ENCODE assay signal across 20 cellular contexts in genomic region chr5:150394912-150395689, GRCh38. TPM values are rescaled to one million over a fixed set of nuclear protein-coding genes. Genes with fewer than 3 reads are reported as not detected.
DNase-seq lines count a peak whose midpoint lies in the region; ATAC-seq, FAIRE-seq and TF ChIP-seq lines count a peak whose summit lies in the region.
"Had no signal": no experiment of that assay in that cellular context is flagged by ENCODE, and none has a peak within 500 bp of the region (broad histone marks: within the 10 kb centered on the region; RNA-seq: fewer than 3 reads in every experiment).

No MANE protein-coding gene starts in this region.

- peaks cover 40% of the 10 kb centered on the region for H3K36me3 Mint-ChIP-seq in activated CD4-positive, alpha-beta T cell treated with anti-CD3 and anti-CD28 coated beads, Interleukin-2, amount 10 ng/mL, durations not matched to agents 7 days and 5 days (ENCODE audit: low read depth)
- H3K36me3 Mint-ChIP-seq in GM23338 (ENCODE audit: low read depth) (peaks cover 95% of the 10 kb centered on the region), nephron progenitor cell (ENCODE audit: low read depth) (peaks cover 53% of the 10 kb centered on the region)

- H3K4me3 ChIP-seq in GM23338 (no peak overlapping the region), K562 (no peak overlapping the region)
- H3K4me3 ChIP-seq: colonic mucosa, lung, right lobe of liver, SK-N-MC had no signal

- H3K79me2 ChIP-seq in GM23338 (replicated peaks; ENCODE audit: insufficient read depth) (no peaks in the 10 kb centered on the region), K562 (ENCODE audit: control insufficient read depth, insufficient read depth, low read length) (no peaks in the 10 kb centered on the region)

- H3K27me3 ChIP-seq in GM23338 (ENCODE audit: insufficient read depth) (no peaks in the 10 kb centered on the region), K562 (ENCODE audit: control insufficient read depth in 2 of 2, insufficient read depth in 2 of 2, low read length in 2 of 2) (no peaks in the 10 kb centered on the region)
- H3K27me3 ChIP-seq: BE2C, colonic mucosa, right lobe of liver had no signal

- no peak for TF ChIP-seq EP300 in K562 (IDR thresholded peaks at IDR 0.05; ENCODE audit: low read length)

- H3K36me3 ChIP-seq in GM23338 (ENCODE audit: insufficient read depth) (peaks cover 41% of the 10 kb centered on the region), K562 (ENCODE audit: control insufficient read depth, insufficient read depth, low read length) (peaks cover 97% of the 10 kb centered on the region)
- H3K36me3 ChIP-seq: colonic mucosa had no signal

- WGBS in K562 (ENCODE audit: insufficient coverage, low coverage, missing lambda C conversion rate): 73% methylated on average over 9 of the region's 13 CpGs

- POLR2A ChIA-PET in activated CD4-positive, alpha-beta T cell treated with anti-CD3 and anti-CD28 coated beads, Interleukin-2, amount 10 ng/mL, durations not matched to agents 7 days and 5 days (lab: Charles Lee): no interaction called here
- POLR2A ChIA-PET in K562 (lab: Yijun Ruan, JAX): interaction anchor here (0.5 to 2.4 kb wide), 4 partner anchors 10 to 105 kb away, joined by 3 to 5 read pairs (median 3); no protein-coding TSS in a partner anchor

- 0 out of 2 replicates have a peak, but pooled peaks cover 2% of the 10 kb centered on the region for H3F3A ChIP-seq in GM23338 (replicated peaks; ENCODE audit: low read depth)

- H4K20me1 ChIP-seq in GM23338 (replicated peaks; ENCODE audit: insufficient read depth) (peaks cover 7% of the 10 kb centered on the region; the same call in 1 of the 2 replicates), K562 (replicated peaks; ENCODE audit: control insufficient read depth, insufficient read depth, low read length) (peaks cover 4% of the 10 kb centered on the region; the same call in 1 of the 2 replicates)

- ATAC-seq in GM23338 (peak; percentile 11; the same call in 2 of the 3 replicates), K562 (peak; percentile 42; the same call in 2 of the 3 replicates), HG02973 (IDR thresholded peaks at IDR 0.05; ENCODE audit: unreplicated experiment) (no peak), GM21515 (IDR thresholded peaks at IDR 0.05; ENCODE audit: unreplicated experiment) (no peak)

- intact Hi-C loops in K562 (cut with micrococcal nuclease): no loop called here

- in situ Hi-C loops in K562 (cut with MboI): no loop called here

- H3K4me2 ChIP-seq in GM23338: no peak overlapping the region
- H3K4me2 ChIP-seq in K562 (ENCODE audit: insufficient read depth, low read length): no peak overlapping the region

- CTCF ChIA-PET in activated CD4-positive, alpha-beta T cell treated with anti-CD3 and anti-CD28 coated beads, Interleukin-2, amount 10 ng/mL, durations not matched to agents 7 days and 5 days (lab: Charles Lee): interaction anchor here (0.7 to 0.9 kb wide), 3 partner anchors 16 to 1431 kb away, joined by 3 to 4 read pairs (median 3); no protein-coding TSS in a partner anchor
- CTCF ChIA-PET in K562 (lab: Yijun Ruan, JAX; ENCODE audit: low intra/inter-chr PET ratio): interaction anchor here (0.6 to 1.7 kb wide), 2 partner anchors 37 to 41 kb away, joined by 3 to 7 read pairs; no protein-coding TSS in a partner anchor

- no peaks in the 10 kb centered on the region for H3K9me3 Mint-ChIP-seq in activated CD4-positive, alpha-beta T cell treated with anti-CD3 and anti-CD28 coated beads, Interleukin-2, amount 10 ng/mL, durations not matched to agents 7 days and 5 days
- H3K9me3 Mint-ChIP-seq in GM23338: no peaks in the 10 kb centered on the region
- no peaks in the 10 kb centered on the region for H3K9me3 Mint-ChIP-seq in nephron progenitor cell

- peaks cover 5% of the 10 kb centered on the region for H3K9me1 ChIP-seq in K562 (ENCODE audit: control insufficient read depth, insufficient read depth, low read length)

- H3K27ac ChIP-seq in GM23338 (ENCODE audit: low read depth) (no peak overlapping the region), K562 (ENCODE audit: extremely low read depth, low read depth, low read length) (no peak overlapping the region)
- H3K27ac ChIP-seq: 22Rv1, colonic mucosa, HL-60, right lobe of liver, SK-N-MC had no signal

- TF ChIP-seq POLR2A in K562 (conservative IDR thresholded peaks at IDR 0.05): no peak

- FAIRE-seq in K562 (lab: Jason Lieb, UNC): no peak
- FAIRE-seq: G401.6 had no signal

- H3K27me3 Mint-ChIP-seq in activated CD4-positive, alpha-beta T cell treated with anti-CD3 and anti-CD28 coated beads, Interleukin-2, amount 10 ng/mL, durations not matched to agents 7 days and 5 days: no peaks in the 10 kb centered on the region
- H3K27me3 Mint-ChIP-seq in GM23338 (ENCODE audit: insufficient read depth, low read depth, poor library complexity): peaks cover 4% of the 10 kb centered on the region
- H3K27me3 Mint-ChIP-seq in nephron progenitor cell (ENCODE audit: low read depth, poor library complexity): peaks cover 3% of the 10 kb centered on the region

- peak overlapping the region; percentile 41 for H3K27ac Mint-ChIP-seq in activated CD4-positive, alpha-beta T cell treated with anti-CD3 and anti-CD28 coated beads, Interleukin-2, amount 10 ng/mL, durations not matched to agents 7 days and 5 days
- no peak overlapping the region; the same call in 1 of the 2 replicates for H3K27ac Mint-ChIP-seq in GM23338
- no peak overlapping the region for H3K27ac Mint-ChIP-seq in nephron progenitor cell

- H3K9ac ChIP-seq in K562 (ENCODE audit: insufficient read depth in 1 of 2, low read depth in 2 of 2, low read length in 2 of 2): no peak overlapping the region

- TF ChIP-seq RAD21 in K562 (CRISPR knock-in tag; conservative IDR thresholded peaks at IDR 0.05 in 1 of 2, IDR thresholded peaks at IDR 0.05 in 1 of 2): no peak

- H3K4me3 Mint-ChIP-seq in activated CD4-positive, alpha-beta T cell treated with anti-CD3 and anti-CD28 coated beads, Interleukin-2, amount 10 ng/mL, durations not matched to agents 7 days and 5 days: no peak overlapping the region
- H3K4me3 Mint-ChIP-seq in GM23338 (no peak overlapping the region), nephron progenitor cell (peak overlapping the region; percentile 38)

- H3K9me2 ChIP-seq in GM23338 (ENCODE audit: insufficient read depth): no peaks in the 10 kb centered on the region

- no peak overlapping the region for H2AFZ ChIP-seq in GM23338
- no peak overlapping the region for H2AFZ ChIP-seq in K562 (ENCODE audit: low read depth, low read length)

- DNase-seq in activated CD4-positive, alpha-beta T cell treated with anti-CD3 and anti-CD28 coated beads, Interleukin-2, amount 10 ng/mL, durations not matched to agents 7 days and 5 days: no peak
- DNase-seq in activated CD4-positive, alpha-beta T cell treated with anti-CD3 and anti-CD28 coated beads, Interleukin-2, amount 50 U/mL, for 1 hour: no peak
- no peak for DNase-seq in GM23338 (ENCODE audit: low spot score)
- DNase-seq in K562 (ENCODE audit: extremely low read depth in 1 of 4, low spot score in 3 of 4): no peak
- DNase-seq in nephron progenitor cell: no peak
- DNase-seq in kidney tubule cell (ENCODE audit: low spot score): no peak
- DNase-seq: activated gamma-delta T cell treated with Interleukin-2 at 50 U/mL for 16 hours, BE2C, colonic mucosa, NCI-H1694 treated with DMSO at 0.1 percent for 48 hours, right lobe of liver, T-helper 9 cell had no signal

- H3K4me1 ChIP-seq in GM23338 (ENCODE audit: insufficient read depth): no peaks in the 10 kb centered on the region
- 0 out of 5 replicates have a peak, but pooled peaks cover 0 to under 1% of the 10 kb centered on the region in 2 experiments for H3K4me1 ChIP-seq in K562 (replicated peaks in 1 of 2; ENCODE audit: control insufficient read depth in 2 of 2, insufficient read depth in 2 of 2, low read length in 2 of 2)
- H3K4me1 ChIP-seq: BE2C, colonic mucosa, right lobe of liver had no signal

- H3K4me1 Mint-ChIP-seq in activated CD4-positive, alpha-beta T cell treated with anti-CD3 and anti-CD28 coated beads, Interleukin-2, amount 10 ng/mL, durations not matched to agents 7 days and 5 days: no peaks in the 10 kb centered on the region
- H3K4me1 Mint-ChIP-seq in GM23338 (no peaks in the 10 kb centered on the region; the same call in 2 of the 3 replicates), nephron progenitor cell (peaks cover 11% of the 10 kb centered on the region)

- TF ChIP-seq CTCF in GM23338 (conservative IDR thresholded peaks at IDR 0.05; ENCODE audit: low read depth in 2 of 2) (peak in 1 of 2 experiments; percentile 31; a peak in 1 of 4 replicates), K562 (IDR thresholded peaks at IDR 0.05 in 2 of 3, conservative IDR thresholded peaks at IDR 0.05 in 1 of 3; ENCODE audit: insufficient read depth in 2 of 3, low read depth in 1 of 3, low read length in 3 of 3) (no peak; a peak in 1 of 6 replicates), nephron progenitor cell (IDR thresholded peaks at IDR 0.05) (no peak)

- H3K9me3 ChIP-seq in K562 (replicated peaks; ENCODE audit: control insufficient read depth, insufficient read depth, low read depth, low read length): no peaks in the 10 kb centered on the region
- H3K9me3 ChIP-seq: BE2C, colonic mucosa, right lobe of liver had no signal

- no TSS peak for BruUV-seq in K562 (replicated peaks; lab: Mats Ljungman, UMichigan)

RNA-seq across cellular contexts. Expression of gene CD74, which starts 17.6 kb away (rescaled TPM):
- 100 to 1,000 TPM; 462 to 507 TPM for total RNA-seq in activated CD4-positive, alpha-beta T cell treated with anti-CD3 and anti-CD28 coated beads, Interleukin-2, amount 10 ng/mL, durations not matched to agents 7 days and 5 days
- total RNA-seq in GM23338 (2014; rRNA removed; shearing (Covaris generic)): 49.8 and 54.8 TPM in 2 replicates
- polyA plus RNA-seq in GM23338 (2016; fragmentation: Nextera tagmentation; extraction: Ambion mirVana) (98.4 and 105 TPM in 2 replicates), K562 (2011; rRNA removed) (0.07 and 0.22 TPM in 2 replicates), K562 (2014; fragmentation: Illumina TruSeq; extraction: Trizol) (0.40 and 1.1 TPM in 2 replicates), K562 (2014; fragmentation: Nextera tagmentation; extraction: Ambion mirVana) (under 1 TPM; 0.21 to 0.24 TPM), K562 (2014; rRNA removed) (0.32 and 1.9 TPM in 2 replicates)
- total RNA-seq in K562 (2011; cell fraction: chromatin; rRNA removed; ENCODE audit: low replicate concordance): not detected in 2 replicates
- not detected in 2 replicates for total RNA-seq in K562 (2011; cell fraction: nucleolus; rRNA removed)
- total RNA-seq in K562 (2011; cell fraction: nucleoplasm; rRNA removed): not detected in 2 replicates
- total RNA-seq in K562 (2014; rRNA removed) (1.00 and 1.1 TPM in 2 replicates), K562 (2014; rRNA removed; fragmentation: Illumina TruSeq; extraction: Trizol) (0.18 TPM in 1 of 2 replicates, not detected in the other), K562 (2015; rRNA removed; fragmentation: Illumina TruSeq; extraction: Trizol) (0.65 and 0.87 TPM in 2 replicates), K562 (2021) (4.8 and 6.0 TPM in 2 replicates)
- polyA plus RNA-seq in K562 (2011; cell fraction: cytosol; rRNA removed): 0.22 and 0.27 TPM in 2 replicates
- polyA plus RNA-seq in K562 (2011; cell fraction: nucleus; rRNA removed): 0.23 TPM in 1 of 2 replicates, not detected in the other
- polyA plus RNA-seq in K562 (2012): 0.82 and 2.1 TPM in 2 replicates
- 0.18 TPM in 1 of 2 replicates, not detected in the other for polyA minus RNA-seq in K562 (2011; rRNA and poly(A)+ RNA removed)
- 1.5 TPM in 1 of 2 replicates, not detected in the other for polyA minus RNA-seq in K562 (2011; cell fraction: cytosol; rRNA and poly(A)+ RNA removed)
- not detected in 2 replicates for polyA minus RNA-seq in K562 (2011; cell fraction: nucleus; rRNA and poly(A)+ RNA removed)
- total RNA-seq: osteocyte had no signal

RNA-seq across cellular contexts. Expression of gene TCOF1, which starts 37.6 kb away (rescaled TPM):
- 10 to 100 TPM; 69.6 to 72.2 TPM for total RNA-seq in activated CD4-positive, alpha-beta T cell treated with anti-CD3 and anti-CD28 coated beads, Interleukin-2, amount 10 ng/mL, durations not matched to agents 7 days and 5 days
- 152 and 165 TPM in 2 replicates for total RNA-seq in GM23338 (2014; rRNA removed; shearing (Covaris generic))
- polyA plus RNA-seq in GM23338 (2016; fragmentation: Nextera tagmentation; extraction: Ambion mirVana) (83.4 and 86.8 TPM in 2 replicates), K562 (2011; rRNA removed) (20.7 and 23.9 TPM in 2 replicates), K562 (2014; fragmentation: Illumina TruSeq; extraction: Trizol) (98.6 and 113 TPM in 2 replicates), K562 (2014; fragmentation: Nextera tagmentation; extraction: Ambion mirVana) (10 to 100 TPM in 1 of 2 experiments, 1 to 10 TPM in 1; 9.8 to 17.3 TPM), K562 (2014; rRNA removed) (53.9 and 64.1 TPM in 2 replicates)
- total RNA-seq in K562 (2011; cell fraction: chromatin; rRNA removed; ENCODE audit: low replicate concordance): 85.2 and 176 TPM in 2 replicates
- 76.1 and 89.9 TPM in 2 replicates for total RNA-seq in K562 (2011; cell fraction: nucleolus; rRNA removed)
- total RNA-seq in K562 (2011; cell fraction: nucleoplasm; rRNA removed): 70.8 and 76.0 TPM in 2 replicates
- total RNA-seq in K562 (2014; rRNA removed) (75.9 and 93.5 TPM in 2 replicates), K562 (2014; rRNA removed; fragmentation: Illumina TruSeq; extraction: Trizol) (49.7 and 61.8 TPM in 2 replicates), K562 (2015; rRNA removed; fragmentation: Illumina TruSeq; extraction: Trizol) (61.7 and 65.3 TPM in 2 replicates), K562 (2021) (122 and 134 TPM in 2 replicates)
- 20.8 and 26.5 TPM in 2 replicates for polyA plus RNA-seq in K562 (2011; cell fraction: cytosol; rRNA removed)
- polyA plus RNA-seq in K562 (2011; cell fraction: nucleus; rRNA removed): 58.2 and 91.5 TPM in 2 replicates
- 49.5 and 79.5 TPM in 2 replicates for polyA plus RNA-seq in K562 (2012)
- 20.0 and 23.5 TPM in 2 replicates for polyA minus RNA-seq in K562 (2011; rRNA and poly(A)+ RNA removed)
- 44.1 and 48.4 TPM in 2 replicates for polyA minus RNA-seq in K562 (2011; cell fraction: cytosol; rRNA and poly(A)+ RNA removed)
- polyA minus RNA-seq in K562 (2011; cell fraction: nucleus; rRNA and poly(A)+ RNA removed): 32.2 and 34.8 TPM in 2 replicates

RNA-seq across cellular contexts. Expression of gene RPS14, which starts 54.4 kb away (rescaled TPM):
- total RNA-seq in activated CD4-positive, alpha-beta T cell treated with anti-CD3 and anti-CD28 coated beads, Interleukin-2, amount 10 ng/mL, durations not matched to agents 7 days and 5 days: 1,000 to 10,000 TPM; 2,151 to 2,478 TPM
- 1,443 and 1,506 TPM in 2 replicates for total RNA-seq in GM23338 (2014; rRNA removed; shearing (Covaris generic))
- polyA plus RNA-seq in GM23338 (2016; fragmentation: Nextera tagmentation; extraction: Ambion mirVana): 2,790 and 2,911 TPM in 2 replicates
- total RNA-seq in K562 (2011; cell fraction: chromatin; rRNA removed; ENCODE audit: low replicate concordance): 265 and 394 TPM in 2 replicates
- total RNA-seq in K562 (2011; cell fraction: nucleolus; rRNA removed): 818 and 919 TPM in 2 replicates
- total RNA-seq in K562 (2011; cell fraction: nucleoplasm; rRNA removed): 1,009 and 1,942 TPM in 2 replicates
- total RNA-seq in K562 (2014; rRNA removed): 3,004 and 3,238 TPM in 2 replicates
- 3,003 and 3,017 TPM in 2 replicates for total RNA-seq in K562 (2014; rRNA removed; fragmentation: Illumina TruSeq; extraction: Trizol)
- total RNA-seq in K562 (2015; rRNA removed; fragmentation: Illumina TruSeq; extraction: Trizol): 2,679 and 2,873 TPM in 2 replicates
- total RNA-seq in K562 (2021): 3,285 and 3,523 TPM in 2 replicates
- 5,983 and 6,751 TPM in 2 replicates for polyA plus RNA-seq in K562 (2011; rRNA removed)
- 5,490 and 8,746 TPM in 2 replicates for polyA plus RNA-seq in K562 (2011; cell fraction: cytosol; rRNA removed)
- polyA plus RNA-seq in K562 (2011; cell fraction: nucleus; rRNA removed): 1,361 and 2,299 TPM in 2 replicates
- 4,665 and 5,719 TPM in 2 replicates for polyA plus RNA-seq in K562 (2012)
- polyA plus RNA-seq in K562 (2014; fragmentation: Illumina TruSeq; extraction: Trizol): 3,907 and 4,185 TPM in 2 replicates
- 1,000 to 10,000 TPM; 1,824 to 2,512 TPM for polyA plus RNA-seq in K562 (2014; fragmentation: Nextera tagmentation; extraction: Ambion mirVana)
- 4,384 and 5,321 TPM in 2 replicates for polyA plus RNA-seq in K562 (2014; rRNA removed)
- 3,342 and 3,929 TPM in 2 replicates for polyA minus RNA-seq in K562 (2011; rRNA and poly(A)+ RNA removed)
- polyA minus RNA-seq in K562 (2011; cell fraction: cytosol; rRNA and poly(A)+ RNA removed): 682 and 753 TPM in 2 replicates
- polyA minus RNA-seq in K562 (2011; cell fraction: nucleus; rRNA and poly(A)+ RNA removed): 162 and 371 TPM in 2 replicates

Comparison
In these comparisons a context has a peak if more than half of its experiments do, and no peak if none do; other contexts are left out.
1. ATAC-seq: peak in GM23338 (single experiment) and K562 (single experiment); none in HG02973 (single experiment) and GM21515 (single experiment).